ENCODE assay signal across 19 cellular contexts in the genomic region with DNA sequence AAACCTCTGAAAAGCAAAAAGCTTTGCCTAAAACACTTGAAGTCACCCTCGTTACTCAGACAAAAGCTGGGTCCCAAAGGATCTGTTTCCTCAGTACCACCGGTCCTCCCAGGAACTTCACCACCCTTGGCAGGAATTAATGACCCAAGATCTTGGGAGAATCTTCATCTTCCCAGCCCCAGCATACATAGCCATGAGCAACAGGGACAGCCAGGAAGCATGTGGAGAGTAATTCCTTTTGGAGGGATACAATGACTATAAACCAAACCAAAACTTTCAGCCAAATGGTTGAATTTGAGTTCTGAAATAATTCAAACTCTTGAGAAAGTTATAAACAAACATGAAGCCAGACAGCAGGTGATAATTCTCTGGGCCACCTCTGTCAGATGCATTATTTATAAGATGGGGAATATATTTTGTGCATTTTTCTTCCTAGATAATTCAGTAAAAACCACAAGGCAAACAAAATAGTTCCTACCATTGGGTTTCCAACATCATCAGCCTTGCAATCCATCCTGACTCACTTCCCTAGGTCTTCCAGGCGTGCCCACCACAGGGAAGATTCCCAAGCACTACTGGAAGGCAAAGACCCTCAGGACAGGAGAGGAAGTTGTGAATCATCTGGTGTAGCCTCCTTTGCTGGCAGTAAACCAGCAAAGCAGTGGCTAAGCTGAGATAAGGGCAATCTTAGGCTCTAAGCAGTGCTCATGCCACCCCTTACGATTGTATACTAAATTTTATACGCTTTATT.
DNase-seq lines count a peak whose midpoint lies in the region; ATAC-seq and TF ChIP-seq lines count a peak whose summit lies in the region.
"Had no signal": no experiment of that assay in that cellular context is flagged by ENCODE, and none has a peak within 500 bp of the region (broad histone marks: within the 10 kb centered on the region; RNA-seq: fewer than 3 reads in every experiment).

No MANE protein-coding gene starts in this region.

- WGBS in esophagus muscularis mucosa: 40% methylated on average over 5 of the region's 5 CpGs

- 0 out of 2 replicates have a peak overlapping the region, but pooled peaks have one; percentile 5 for H2AFZ ChIP-seq in PC-3 (ENCODE audit: low read length)
- H2AFZ ChIP-seq: neural progenitor cell had no signal

- DNase-seq in EH (ENCODE audit: low read depth) (peak; percentile 68), PC-3 (peak; percentile 97), ecto neural progenitor cell (ENCODE audit: low spot score) (peak; percentile 15), myocyte (ENCODE audit: low read depth) (peak; percentile 41), esophagus muscularis mucosa (ENCODE audit: extremely low spot score) (no peak), NCI-H1694 treated with DMSO at 0.1 percent for 48 hours (lab: John Stamatoyannopoulos, UW) (no peak)
- DNase-seq: activated gamma-delta T cell; effector CD4-positive, alpha-beta T cell; H7; KG1; NCI-H146; NCI-H524; stimulated activated CD4-positive, alpha-beta T cell treated with anti-CD3 and anti-CD28 coated beads, Interleukin-4, amount 100 ng/mL, for 1 hour had no signal

- no peaks in the 10 kb centered on the region for H4K20me1 ChIP-seq in PC-3 (ENCODE audit: low read length)

- no TSS peak for BruUV-seq in PC-3 (replicated peaks; lab: Mats Ljungman, UMichigan)

- H3K79me2 ChIP-seq in PC-3 (ENCODE audit: low read length): no peaks in the 10 kb centered on the region

- CTCF ChIA-PET in PC-3 (lab: Charles Lee): no interaction called here

- H3K9me2 ChIP-seq in PC-3 (replicated peaks; ENCODE audit: low read length): no peaks in the 10 kb centered on the region

- POLR2A ChIA-PET in PC-3 (lab: Charles Lee; ENCODE audit: unreplicated experiment): no interaction called here

- no peak for TF ChIP-seq POLR2A in esophagus muscularis mucosa (IDR thresholded peaks at IDR 0.05; ENCODE audit: low read depth)

- H3K9ac ChIP-seq in PC-3 (ENCODE audit: low read length): 0 out of 2 replicates have a peak overlapping the region, but pooled peaks have one; percentile 7
- H3K9ac ChIP-seq: neural progenitor cell had no signal

- peaks cover 6% of the 10 kb centered on the region for H3F3A ChIP-seq in PC-3 (ENCODE audit: low read length, unreplicated experiment)

- no peaks in the 10 kb centered on the region for H3K36me3 ChIP-seq in PC-3 (ENCODE audit: low read depth, low read length)
- no peaks in the 10 kb centered on the region for H3K36me3 ChIP-seq in esophagus muscularis mucosa
- H3K36me3 ChIP-seq: ascending aorta, neural progenitor cell had no signal

- no peak for TF ChIP-seq CTCF in PC-3 (conservative IDR thresholded peaks at IDR 0.05; ENCODE audit: low read depth, low read length)
- no peak for TF ChIP-seq CTCF in esophagus muscularis mucosa (IDR thresholded peaks at IDR 0.05)

- H3K9me3 ChIP-seq in PC-3 (ENCODE audit: low read length): no peaks in the 10 kb centered on the region
- H3K9me3 ChIP-seq in esophagus muscularis mucosa: no peaks in the 10 kb centered on the region
- H3K9me3 ChIP-seq: ascending aorta had no signal

- intact Hi-C loops in PC-3 (cut with micrococcal nuclease): no loop called here
- intact Hi-C loops in esophagus muscularis mucosa (cut with DNase I): no loop called here

- H3K4me3 ChIP-seq in PC-3 (ENCODE audit: low read length) (no peak overlapping the region), esophagus muscularis mucosa (no peak overlapping the region)
- H3K4me3 ChIP-seq: ascending aorta, neural progenitor cell had no signal

- H3K27ac ChIP-seq in PC-3 (ENCODE audit: low read length) (peak overlapping the region; percentile 73), esophagus muscularis mucosa (replicated peaks in 1 of 4) (no peak overlapping the region)
- H3K27ac ChIP-seq: ascending aorta, neural progenitor cell, VCaP had no signal

- H3K4me2 ChIP-seq in PC-3 (ENCODE audit: low read length): peak overlapping the region; percentile 52
- H3K4me2 ChIP-seq: neural progenitor cell had no signal

- no peak for TF ChIP-seq EP300 in esophagus muscularis mucosa (IDR thresholded peaks at IDR 0.05)

- peak; percentile 81 for ATAC-seq in PC-3
- ATAC-seq in GM19395 (IDR thresholded peaks at IDR 0.05; ENCODE audit: unreplicated experiment): no peak
- ATAC-seq in GM18517 (IDR thresholded peaks at IDR 0.05; ENCODE audit: unreplicated experiment): no peak
- ATAC-seq: sciatic nerve had no signal

- H3K27me3 ChIP-seq in PC-3 (ENCODE audit: low read length): no peaks in the 10 kb centered on the region
- peaks cover 0 to 8% (median 0%) of the 10 kb centered on the region in 4 donors for H3K27me3 ChIP-seq in esophagus muscularis mucosa
- H3K27me3 ChIP-seq: ascending aorta, neural progenitor cell had no signal

- H3K4me1 ChIP-seq in PC-3 (ENCODE audit: insufficient read depth, low read length) (peaks cover 24% of the 10 kb centered on the region), esophagus muscularis mucosa (no peaks in the 10 kb centered on the region)
- H3K4me1 ChIP-seq: ascending aorta had no signal

Comparison
In these comparisons a context has a peak if more than half of its experiments do, and no peak if none do; other contexts are left out.
1. DNase-seq: peak in EH (single experiment), PC-3 (single experiment), ecto neural progenitor cell (single experiment) and myocyte (single experiment); none in esophagus muscularis mucosa (single experiment) and NCI-H1694 treated with DMSO at 0.1 percent for 48 hours (single experiment).